9 cellular contexts compared by ENCODE assay signal in the genomic region with DNA sequence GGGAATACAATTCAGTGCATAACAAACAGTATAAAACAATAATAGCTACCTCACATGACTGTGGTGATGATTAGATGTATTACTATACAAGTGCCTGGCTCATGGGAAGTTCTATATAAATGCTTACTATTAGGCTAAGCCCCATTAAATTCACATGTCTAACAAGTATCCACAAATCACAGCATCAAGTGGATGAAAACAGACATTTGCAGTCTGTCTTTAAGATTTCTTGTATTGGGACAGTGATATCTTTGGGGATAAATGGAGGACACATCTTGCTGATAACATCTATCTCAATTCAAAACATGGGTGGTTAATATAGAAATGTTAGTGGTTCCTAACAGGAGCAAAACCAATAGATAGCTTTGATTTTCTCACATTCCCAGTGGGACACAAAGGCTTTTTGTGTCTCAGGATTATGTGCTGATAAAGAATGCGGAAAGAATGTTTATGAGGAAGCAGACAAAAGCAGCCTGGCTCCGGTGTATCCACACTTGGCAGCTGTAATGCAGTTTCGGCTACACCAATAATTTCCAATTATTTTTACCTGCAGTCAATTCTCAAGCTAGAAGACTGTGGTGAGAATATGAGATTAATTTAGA. TPM values are rescaled to one million over a fixed set of nuclear protein-coding genes. Genes with fewer than 3 reads are reported as not detected.
DNase-seq lines count a peak whose midpoint lies in the region; ATAC-seq and TF ChIP-seq lines count a peak whose summit lies in the region.
"Had no signal": no experiment of that assay in that cellular context is flagged by ENCODE, and none has a peak within 500 bp of the region (broad histone marks: within the 10 kb centered on the region; RNA-seq: fewer than 3 reads in every experiment).

No MANE protein-coding gene starts in this region.

- H3K9me3 Mint-ChIP-seq in H9, result no peaks in the 10 kb centered on the region; a peak in 1 of 5 replicates
- peaks cover 1% of the 10 kb centered on the region for H3K9me3 Mint-ChIP-seq in activated naive CD8-positive, alpha-beta T cell treated with anti-CD3 and anti-CD28 coated beads for 36 hours

- H4K20me1 ChIP-seq in H9 (ENCODE audit: control insufficient read depth, insufficient read depth, insufficient read length), result no peaks in the 10 kb centered on the region

- H3K18ac ChIP-seq in H9 (ENCODE audit: insufficient read length, low read depth, low read length), result no peak overlapping the region

- H3K79me2 ChIP-seq in H9 (ENCODE audit: insufficient read depth, low read length), result peaks cover 2% of the 10 kb centered on the region; the same call in 1 of the 2 replicates

- H3T11ph ChIP-seq in H9 (ENCODE audit: low read length), result no peak overlapping the region

- no peak overlapping the region for H3K4me3 Mint-ChIP-seq in H9
- H3K4me3 Mint-ChIP-seq in activated naive CD8-positive, alpha-beta T cell treated with anti-CD3 and anti-CD28 coated beads for 36 hours, result peak overlapping the region; percentile 30

- no peaks in the 10 kb centered on the region for H3K36me3 ChIP-seq in right atrium auricular region

- H3K4me1 Mint-ChIP-seq in H9, result peaks cover 51 to 53% of the 10 kb centered on the region in 2 experiments
- peaks cover 9% of the 10 kb centered on the region for H3K4me1 Mint-ChIP-seq in activated naive CD8-positive, alpha-beta T cell treated with anti-CD3 and anti-CD28 coated beads for 36 hours

- no peak overlapping the region for H4K8ac ChIP-seq in H9 (replicated peaks; ENCODE audit: insufficient read length, low read depth, low read length)

- H4K5ac ChIP-seq in H9 (ENCODE audit: insufficient read length, low read depth, low read length), result no peak overlapping the region

- TF ChIP-seq CTCF in H9 (conservative IDR thresholded peaks at IDR 0.05) (no peak), right atrium auricular region (IDR thresholded peaks at IDR 0.05) (no peak)

- H3K23me2 ChIP-seq in H9 (ENCODE audit: insufficient read length, low read depth, low read length, poor library complexity, severe bottlenecking), result no peaks in the 10 kb centered on the region

- WGBS in H9 (ENCODE audit: extremely low coverage, insufficient read length, low lambda C conversion rate), result no CpG with 5 or more reads among the region's 3 CpGs

- H3K4me1 ChIP-seq in H9 (ENCODE audit: insufficient read depth, low read length) (peaks cover 6% of the 10 kb centered on the region; the same call in 1 of the 2 replicates), right atrium auricular region (peaks cover 0 to 30% of the 10 kb centered on the region in 2 donors)

- no peaks in the 10 kb centered on the region for H3K27me3 Mint-ChIP-seq in H9 (ENCODE audit: low read depth)
- H3K27me3 Mint-ChIP-seq in activated naive CD8-positive, alpha-beta T cell treated with anti-CD3 and anti-CD28 coated beads for 36 hours, result no peaks in the 10 kb centered on the region

- no peaks in the 10 kb centered on the region for H3K27me3 ChIP-seq in H9 (ENCODE audit: insufficient read depth, low read length)
- no peaks in the 10 kb centered on the region for H3K27me3 ChIP-seq in right atrium auricular region

- peak overlapping the region; percentile 14 for H3K4me2 ChIP-seq in H9 (ENCODE audit: insufficient read depth, insufficient read length, low read length)

- no peak overlapping the region for H2AFZ ChIP-seq in H9 (ENCODE audit: low read length)

- H3K9me3 ChIP-seq in H9 (ENCODE audit: control insufficient read depth, low read depth, low read length), result no peaks in the 10 kb centered on the region
- no peaks in the 10 kb centered on the region for H3K9me3 ChIP-seq in right atrium auricular region

- H3K9ac ChIP-seq in H9 (ENCODE audit: extremely low read depth, insufficient read length, low read length), result no peak overlapping the region

- H3K56ac ChIP-seq in H9 (ENCODE audit: insufficient read length, low read depth, low read length), result no peak overlapping the region

- peak overlapping the region; percentile 27 to 47 for H3K4me3 ChIP-seq in right atrium auricular region
- H3K4me3 ChIP-seq in skeletal muscle cell (ENCODE audit: low read depth, low read length), result peak overlapping the region; percentile 33

- peaks cover 0 to 6% (median 0%) of the 10 kb centered on the region in 3 experiments; a peak in 3 of 7 replicates for H3K36me3 Mint-ChIP-seq in H9 (ENCODE audit: insufficient read depth in 1 of 3, low read depth in 3 of 3)
- peaks cover 1% of the 10 kb centered on the region for H3K36me3 Mint-ChIP-seq in activated naive CD8-positive, alpha-beta T cell treated with anti-CD3 and anti-CD28 coated beads for 36 hours

- H3K14ac ChIP-seq in H9 (ENCODE audit: insufficient read depth, low read length), result no peak overlapping the region

- no peak overlapping the region for H2BK12ac ChIP-seq in H9 (ENCODE audit: insufficient read length, low read depth, low read length)

- H2BK20ac ChIP-seq in H9 (ENCODE audit: low read depth, low read length, poor library complexity, severe bottlenecking), result no peak overlapping the region

- H3K27ac Mint-ChIP-seq in H9, result peak overlapping the region in 2 of 3 experiments; percentile 17 to 38; a peak in 3 of 7 replicates
- no peak overlapping the region for H3K27ac Mint-ChIP-seq in activated naive CD8-positive, alpha-beta T cell treated with anti-CD3 and anti-CD28 coated beads for 36 hours

- H3K79me1 ChIP-seq in H9 (ENCODE audit: insufficient read depth, low read depth, low read length, poor library complexity, severe bottlenecking), result peaks cover 2% of the 10 kb centered on the region

- no peak overlapping the region for H3K23ac ChIP-seq in H9 (ENCODE audit: insufficient read length, low read depth, low read length)

- H2AK5ac ChIP-seq in H9 (ENCODE audit: insufficient read length, low read length), result no peak overlapping the region

- ATAC-seq in GM21723 (IDR thresholded peaks at IDR 0.05; ENCODE audit: unreplicated experiment), result no peak

- no peak overlapping the region for H2BK120ac ChIP-seq in H9 (ENCODE audit: low read depth, low read length, poor library complexity, severe bottlenecking)

- H2BK5ac ChIP-seq in H9 (ENCODE audit: insufficient read length, low read length), result no peak overlapping the region

- H3K27ac ChIP-seq in H9 (ENCODE audit: insufficient read length, low read depth, low read length) (no peak overlapping the region), right atrium auricular region (peak overlapping the region; percentile 68 to 75)

- no peak overlapping the region for H4K91ac ChIP-seq in H9 (ENCODE audit: insufficient read length, low read depth, low read length)

- no peak overlapping the region for H2BK15ac ChIP-seq in H9 (ENCODE audit: low read depth, low read length)

- no peak overlapping the region for H3K4ac ChIP-seq in H9 (ENCODE audit: low read depth, low read length)

- no peak for DNase-seq in H9
- DNase-seq in activated naive CD8-positive, alpha-beta T cell treated with anti-CD3 and anti-CD28 coated beads for 36 hours, result no peak
- DNase-seq in right atrium auricular region (ENCODE audit: low spot score), result no peak
- no peak for DNase-seq in skeletal muscle cell (ENCODE audit: low read depth)
- no peak for DNase-seq in activated gamma-delta T cell (lab: John Stamatoyannopoulos, UW)
- no peak for DNase-seq in NCI-H146 treated with DMSO at 0.1 percent for 48 hours (lab: John Stamatoyannopoulos, UW; ENCODE audit: unreplicated experiment)
- DNase-seq in NCI-H82 treated with DMSO at 0.1 percent for 48 hours (lab: John Stamatoyannopoulos, UW; ENCODE audit: unreplicated experiment), result no peak
- DNase-seq: stimulated activated CD4-positive, alpha-beta T cell treated with anti-CD3 and anti-CD28 coated beads, Interleukin-4, amount 100 ng/mL, for 24 hours had no signal

RNA-seq across cellular contexts. Expression of a gene that starts 29.3 kb away (rescaled TPM):
- total RNA-seq in H9 (2021), result 44.4 and 47.9 TPM in 2 replicates
- 10 to 100 TPM; 13.4 to 18.0 TPM for total RNA-seq in activated naive CD8-positive, alpha-beta T cell treated with anti-CD3 and anti-CD28 coated beads for 36 hours
- total RNA-seq in right atrium auricular region, result 10 to 100 TPM; 24.5 to 36.4 TPM
